10 cellular contexts compared by ENCODE assay signal in the genomic region with DNA sequence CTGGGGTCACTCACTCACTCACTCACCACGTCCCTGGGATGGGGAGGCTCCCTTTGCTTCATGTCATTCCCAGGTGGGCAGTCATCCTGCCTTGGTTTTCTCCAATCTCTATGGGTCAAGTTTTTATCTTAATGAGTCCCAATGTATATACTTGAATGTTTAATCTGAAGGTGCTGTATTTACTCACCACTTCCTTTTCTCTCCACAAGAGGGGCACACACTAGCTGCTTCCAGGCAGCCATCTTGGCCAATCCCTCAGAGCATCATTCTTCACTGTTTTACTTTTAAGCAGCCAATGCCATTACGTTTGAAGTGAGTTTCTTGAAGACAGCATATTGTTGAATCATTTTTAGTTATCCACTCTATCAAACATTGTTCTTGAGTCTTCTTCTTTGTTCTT.
DNase-seq lines count a peak whose midpoint lies in the region; ATAC-seq and TF ChIP-seq lines count a peak whose summit lies in the region.
"Had no signal": no experiment of that assay in that cellular context is flagged by ENCODE, and none has a peak within 500 bp of the region (broad histone marks: within the 10 kb centered on the region; RNA-seq: fewer than 3 reads in every experiment).

No MANE protein-coding gene starts in this region.

- no peak overlapping the region for H3K27ac Mint-ChIP-seq in immature natural killer cell
- no peak overlapping the region for H3K27ac Mint-ChIP-seq in activated CD4-positive, alpha-beta T cell treated with anti-CD3 and anti-CD28 coated beads for 36 hours
- H3K27ac Mint-ChIP-seq: activated naive CD4-positive, alpha-beta T cell treated with anti-CD3 and anti-CD28 coated beads, Interleukin-2, amount 50 U/mL, for 24 hours had no signal

- no peak overlapping the region for H3K4me3 Mint-ChIP-seq in immature natural killer cell
- no peak overlapping the region for H3K4me3 Mint-ChIP-seq in activated CD4-positive, alpha-beta T cell treated with anti-CD3 and anti-CD28 coated beads for 36 hours
- H3K4me3 Mint-ChIP-seq: activated naive CD4-positive, alpha-beta T cell treated with anti-CD3 and anti-CD28 coated beads, Interleukin-2, amount 50 U/mL, for 24 hours had no signal

- H4K20me1 ChIP-seq in DOHH2 (ENCODE audit: control insufficient read depth, insufficient read depth, low read depth, low read length): no peaks in the 10 kb centered on the region

- peaks cover 0 to 4% (median 3%) of the 10 kb centered on the region in 3 donors for H3K27me3 Mint-ChIP-seq in immature natural killer cell (ENCODE audit: low read depth in 3 of 3)
- no peaks in the 10 kb centered on the region for H3K27me3 Mint-ChIP-seq in activated CD4-positive, alpha-beta T cell treated with anti-CD3 and anti-CD28 coated beads for 36 hours
- H3K27me3 Mint-ChIP-seq: activated naive CD4-positive, alpha-beta T cell treated with anti-CD3 and anti-CD28 coated beads, Interleukin-2, amount 50 U/mL, for 24 hours had no signal

- no peaks in the 10 kb centered on the region for H3K9me2 ChIP-seq in DOHH2 (replicated peaks; ENCODE audit: control insufficient read depth, low read length)

- H3K4me2 ChIP-seq in DOHH2 (ENCODE audit: low read length): no peak overlapping the region

- no peaks in the 10 kb centered on the region for H3K4me1 ChIP-seq in DOHH2 (ENCODE audit: control insufficient read depth, low read length)

- no peaks in the 10 kb centered on the region for H3K4me1 Mint-ChIP-seq in immature natural killer cell
- no peaks in the 10 kb centered on the region for H3K4me1 Mint-ChIP-seq in activated CD4-positive, alpha-beta T cell treated with anti-CD3 and anti-CD28 coated beads for 36 hours
- H3K4me1 Mint-ChIP-seq: activated naive CD4-positive, alpha-beta T cell treated with anti-CD3 and anti-CD28 coated beads, Interleukin-2, amount 50 U/mL, for 24 hours had no signal

- H3K4me3 ChIP-seq in DOHH2 (ENCODE audit: low read length) (no peak overlapping the region), NB4 (ENCODE audit: low read depth, low read length) (no peak overlapping the region)

- no peaks in the 10 kb centered on the region for H3K79me2 ChIP-seq in DOHH2 (ENCODE audit: control insufficient read depth, low read length)

- no peak for TF ChIP-seq POLR2A in NB4 (IDR thresholded peaks at IDR 0.05; ENCODE audit: extremely low read depth, insufficient read length)

- peak; percentile 62 for ATAC-seq in GM21529 (IDR thresholded peaks at IDR 0.05; ENCODE audit: unreplicated experiment)
- no peak for ATAC-seq in activated CD4-positive, alpha-beta T cell treated with anti-CD3 and anti-CD28 coated beads for 36 hours

- H3K36me3 Mint-ChIP-seq in immature natural killer cell: no peaks in the 10 kb centered on the region
- no peaks in the 10 kb centered on the region for H3K36me3 Mint-ChIP-seq in activated CD4-positive, alpha-beta T cell treated with anti-CD3 and anti-CD28 coated beads for 36 hours (ENCODE audit: low read depth)
- H3K36me3 Mint-ChIP-seq: activated naive CD4-positive, alpha-beta T cell treated with anti-CD3 and anti-CD28 coated beads, Interleukin-2, amount 50 U/mL, for 24 hours had no signal

- H3K27ac ChIP-seq in DOHH2 (ENCODE audit: low read depth, low read length): no peak overlapping the region

- CTCF ChIA-PET in activated CD4-positive, alpha-beta T cell treated with anti-CD3 and anti-CD28 coated beads for 36 hours (lab: Charles Lee): no interaction called here

- DNase-seq in NB4 (ENCODE audit: low read depth) (peak; percentile 28), iris pigment epithelial cell (ENCODE audit: low read depth) (peak; percentile 26), DMS79 (lab: John Stamatoyannopoulos, UW) (no peak), immature natural killer cell (no peak), NCI-H1694 treated with DMSO at 0.1 percent for 48 hours (lab: John Stamatoyannopoulos, UW) (no peak)
- no peak for DNase-seq in activated CD4-positive, alpha-beta T cell treated with anti-CD3 and anti-CD28 coated beads for 36 hours
- DNase-seq: NK-92 treated with Interleukin-12 subunit alpha and Interleukin-12 subunit beta, amount 100 ng/mL, for 24 hours had no signal

- POLR2A ChIA-PET in activated CD4-positive, alpha-beta T cell treated with anti-CD3 and anti-CD28 coated beads for 36 hours (lab: Charles Lee): no interaction called here

- intact Hi-C loops in activated CD4-positive, alpha-beta T cell treated with anti-CD3 and anti-CD28 coated beads for 36 hours (cut with DNase I, micrococcal nuclease): no loop called here

- H3K36me3 ChIP-seq in DOHH2 (ENCODE audit: control insufficient read depth, low read length): no peaks in the 10 kb centered on the region

- no peaks in the 10 kb centered on the region for H3K9me3 Mint-ChIP-seq in immature natural killer cell
- no peaks in the 10 kb centered on the region for H3K9me3 Mint-ChIP-seq in activated CD4-positive, alpha-beta T cell treated with anti-CD3 and anti-CD28 coated beads for 36 hours (ENCODE audit: low read depth)
- H3K9me3 Mint-ChIP-seq: activated naive CD4-positive, alpha-beta T cell treated with anti-CD3 and anti-CD28 coated beads, Interleukin-2, amount 50 U/mL, for 24 hours had no signal

- TF ChIP-seq CTCF in DOHH2 (IDR thresholded peaks at IDR 0.05; ENCODE audit: low read depth, low read length, poor library complexity, severe bottlenecking) (peak; percentile 24), NB4 (IDR thresholded peaks at IDR 0.05; ENCODE audit: low read depth, low read length) (peak; percentile 23)

- no peaks in the 10 kb centered on the region for H3F3A ChIP-seq in DOHH2 (ENCODE audit: control insufficient read depth, insufficient read depth)

- no peaks in the 10 kb centered on the region for H3K9me3 ChIP-seq in DOHH2 (ENCODE audit: control insufficient read depth, insufficient read depth, low read length)

- H3K27me3 ChIP-seq in DOHH2 (ENCODE audit: control insufficient read depth, low read length): 0 out of 2 replicates have a peak, but pooled peaks cover 2% of the 10 kb centered on the region

Comparison
In these comparisons a context has a peak if more than half of its experiments do, and no peak if none do; other contexts are left out.
1. DNase-seq: peak in NB4 (single experiment) and iris pigment epithelial cell (single experiment); none in DMS79 (single experiment), immature natural killer cell (0 of 3), NCI-H1694 treated with DMSO at 0.1 percent for 48 hours (single experiment) and activated CD4-positive, alpha-beta T cell treated with anti-CD3 and anti-CD28 coated beads for 36 hours (single experiment).